2 cellular contexts compared by ENCODE assay signal in genomic region chr6:43265564-43265963, GRCh38.
TF ChIP-seq lines count a peak whose summit lies in the region.

No MANE protein-coding gene starts in this region.

TF ChIP-seq in HCT116, 20 proteins besides CTCF, POLR2A, EP300 and RAD21:
- no peak for TF ChIP-seq FOSL1 (IDR thresholded peaks at IDR 0.05; ENCODE audit: low read depth)
- no peak for TF ChIP-seq ELF1 (IDR thresholded peaks at IDR 0.05; ENCODE audit: borderline replicate concordance, low read depth)
- TF ChIP-seq EZH2 (IDR thresholded peaks at IDR 0.05) = no peak
- no peak for TF ChIP-seq ZNF274 (IDR thresholded peaks at IDR 0.05; ENCODE audit: low read depth, low read length)
- TF ChIP-seq POLR2AphosphoS5 (IDR thresholded peaks at IDR 0.05; ENCODE audit: low read depth, low read length) = no peak
- TF ChIP-seq ZFX (IDR thresholded peaks at IDR 0.05) = no peak

TF ChIP-seq in HepG2, 621 proteins besides CTCF, POLR2A, EP300 and RAD21 (continues in another document):
- no peak for TF ChIP-seq ZNF510 (CRISPR knock-in tag; IDR thresholded peaks at IDR 0.05; ENCODE audit: low read depth)
- no peak for TF ChIP-seq ZNF577 (CRISPR knock-in tag; IDR thresholded peaks at IDR 0.05; ENCODE audit: borderline replicate concordance, low read depth)
- 0 out of 2 replicates have a peak, but pooled peaks have one; percentile 47 for TF ChIP-seq PATZ1 (CRISPR knock-in tag; IDR thresholded peaks at IDR 0.05)
- no peak for TF ChIP-seq CENPX (CRISPR knock-in tag; IDR thresholded peaks at IDR 0.05)
- no peak for TF ChIP-seq CENPT (CRISPR knock-in tag; IDR thresholded peaks at IDR 0.05; ENCODE audit: low read depth)
- TF ChIP-seq ZNF788 (CRISPR knock-in tag; IDR thresholded peaks at IDR 0.05; ENCODE audit: borderline replicate concordance) = no peak
- TF ChIP-seq ZNF329 (CRISPR knock-in tag; IDR thresholded peaks at IDR 0.05; ENCODE audit: low read depth) = no peak
- TF ChIP-seq TFE3 (CRISPR knock-in tag; IDR thresholded peaks at IDR 0.05) = no peak
- no peak for TF ChIP-seq ZNF335 (CRISPR knock-in tag; IDR thresholded peaks at IDR 0.05)
- TF ChIP-seq NR0B2 (CRISPR knock-in tag; IDR thresholded peaks at IDR 0.05) = no peak
- TF ChIP-seq PRDM15 (CRISPR knock-in tag; IDR thresholded peaks at IDR 0.05) = no peak
- TF ChIP-seq SP2 (CRISPR knock-in tag; IDR thresholded peaks at IDR 0.05) = no peak
- TF ChIP-seq ZBTB14 (CRISPR knock-in tag; IDR thresholded peaks at IDR 0.05) = no peak
- TF ChIP-seq ZNF20 (CRISPR knock-in tag; IDR thresholded peaks at IDR 0.05) = no peak
- no peak for TF ChIP-seq KAT2B (IDR thresholded peaks at IDR 0.05; ENCODE audit: borderline replicate concordance, low read depth, low read length)
- TF ChIP-seq KMT2B (CRISPR knock-in tag; IDR thresholded peaks at IDR 0.05) = no peak
- TF ChIP-seq ZNF775 (CRISPR knock-in tag; IDR thresholded peaks at IDR 0.05; ENCODE audit: borderline replicate concordance) = no peak
- TF ChIP-seq ZBTB2 (CRISPR knock-in tag; IDR thresholded peaks at IDR 0.05; ENCODE audit: low read depth) = no peak
- no peak; the same call in 1 of the 2 replicates for TF ChIP-seq DMTF1 (CRISPR knock-in tag; IDR thresholded peaks at IDR 0.05)
- no peak; the same call in 1 of the 2 replicates for TF ChIP-seq ZBTB7B (CRISPR knock-in tag; IDR thresholded peaks at IDR 0.05)
- TF ChIP-seq ZNF230 (CRISPR knock-in tag; IDR thresholded peaks at IDR 0.05) = no peak
- TF ChIP-seq TCF7L2 (IDR thresholded peaks at IDR 0.05; ENCODE audit: low read depth, low read length) = no peak
- no peak for TF ChIP-seq ZBTB10 (CRISPR knock-in tag; IDR thresholded peaks at IDR 0.05; ENCODE audit: borderline replicate concordance)
- no peak for TF ChIP-seq SMYD3 (CRISPR knock-in tag; IDR thresholded peaks at IDR 0.05)
- no peak for TF ChIP-seq GZF1 (CRISPR knock-in tag; IDR thresholded peaks at IDR 0.05)
- 0 out of 2 replicates have a peak, but pooled peaks have one; percentile 65 for TF ChIP-seq ZNF136 (CRISPR knock-in tag; IDR thresholded peaks at IDR 0.05; ENCODE audit: low read depth)
- TF ChIP-seq BCL6 (CRISPR knock-in tag; IDR thresholded peaks at IDR 0.05) = no peak; the same call in none of the 2 replicates
- no peak for TF ChIP-seq DDIT3 (CRISPR knock-in tag; IDR thresholded peaks at IDR 0.05)
- TF ChIP-seq JUND (CRISPR knock-in tag; IDR thresholded peaks at IDR 0.05) = no peak
- no peak for TF ChIP-seq MXD1 (CRISPR knock-in tag; IDR thresholded peaks at IDR 0.05)
- TF ChIP-seq SMC3 (IDR thresholded peaks at IDR 0.05; ENCODE audit: low read length) = peak; percentile 34
- TF ChIP-seq NR2F2 (IDR thresholded peaks at IDR 0.05; ENCODE audit: borderline replicate concordance, low read depth) = no peak
- no peak for TF ChIP-seq ZBTB20 (CRISPR knock-in tag; IDR thresholded peaks at IDR 0.05; ENCODE audit: borderline replicate concordance, low read depth)
- TF ChIP-seq ZFAT (CRISPR knock-in tag; conservative IDR thresholded peaks at IDR 0.05) = no peak
- TF ChIP-seq ARID3A (IDR thresholded peaks at IDR 0.05; ENCODE audit: low read depth, low read length) = no peak
- TF ChIP-seq RAD51 (IDR thresholded peaks at IDR 0.05; ENCODE audit: borderline replicate concordance) = no peak
- TF ChIP-seq GFI1 (CRISPR knock-in tag; IDR thresholded peaks at IDR 0.05; ENCODE audit: borderline replicate concordance) = no peak
- no peak for TF ChIP-seq PHB2 (IDR thresholded peaks at IDR 0.05; ENCODE audit: partially characterized antibody)
- no peak for TF ChIP-seq ZBTB7A (CRISPR knock-in tag; IDR thresholded peaks at IDR 0.05)
